1 cellular context compared by ENCODE assay signal in genomic region chr13:35714096-35714495, GRCh38.
TF ChIP-seq lines count a peak whose summit lies in the region.

No MANE protein-coding gene starts in this region.

TF ChIP-seq in SK-N-SH, 30 proteins besides CTCF, POLR2A, EP300 and RAD21:
- TF ChIP-seq NFIC (IDR thresholded peaks at IDR 0.05; ENCODE audit: borderline replicate concordance) (no peak), MEF2A (IDR thresholded peaks at IDR 0.05; ENCODE audit: borderline replicate concordance, low read depth) (no peak), TEAD4 (IDR thresholded peaks at IDR 0.05; ENCODE audit: borderline replicate concordance, insufficient read depth) (no peak), FOXM1 (IDR thresholded peaks at IDR 0.05; ENCODE audit: low read depth) (no peak), FOXJ3 (CRISPR knock-in tag; IDR thresholded peaks at IDR 0.05) (no peak), SIN3A (IDR thresholded peaks at IDR 0.05; ENCODE audit: borderline replicate concordance, low read depth, low read length) (no peak), TAF1 (IDR thresholded peaks at IDR 0.05; ENCODE audit: borderline replicate concordance, low read depth, low read length) (no peak), MAX (IDR thresholded peaks at IDR 0.05; ENCODE audit: low read depth) (no peak), MXI1 (IDR thresholded peaks at IDR 0.05; ENCODE audit: low read depth, low read length) (0 out of 2 replicates have a peak, but pooled peaks have one; percentile 14)
